ENCODE assay signal across 7 cellular contexts in genomic region chr6:17580518-17581048, GRCh38. TPM values are rescaled to one million over a fixed set of nuclear protein-coding genes. Genes with fewer than 3 reads are reported as not detected.
DNase-seq lines count a peak whose midpoint lies in the region; ATAC-seq, FAIRE-seq and TF ChIP-seq lines count a peak whose summit lies in the region.

No MANE protein-coding gene starts in this region.

- no peaks in the 10 kb centered on the region for H3K36me3 Mint-ChIP-seq in type B pancreatic cell

- peaks cover 8% of the 10 kb centered on the region for H3K4me1 ChIP-seq in mucosa of descending colon (ENCODE audit: low read depth)

- no peaks in the 10 kb centered on the region for H3K36me3 ChIP-seq in mucosa of descending colon (ENCODE audit: low read depth)

- ATAC-seq in GM21825 (IDR thresholded peaks at IDR 0.05; ENCODE audit: unreplicated experiment) = peak; percentile 51
- peak; percentile 75 for ATAC-seq in mucosa of descending colon

- TF ChIP-seq POLR2A in GM12892 (IDR thresholded peaks at IDR 0.05; ENCODE audit: low read depth, low read length) = no peak

- peaks cover 5% of the 10 kb centered on the region for H3K4me1 Mint-ChIP-seq in type B pancreatic cell (ENCODE audit: unreplicated experiment)

- TF ChIP-seq CTCF in mucosa of descending colon (IDR thresholded peaks at IDR 0.05) = no peak
- TF ChIP-seq CTCF in type B pancreatic cell (conservative IDR thresholded peaks at IDR 0.05) = no peak

- peak overlapping the region; percentile 83 for H3K4me3 Mint-ChIP-seq in type B pancreatic cell

- H3K9me3 Mint-ChIP-seq in type B pancreatic cell = peaks cover 9% of the 10 kb centered on the region

- intact Hi-C loops in mucosa of descending colon (cut with DNase I, micrococcal nuclease) = loop anchor here (5.0 to 10.0 kb wide), 3 partner anchors 186 to 423 kb away; partner anchors contain the start of genes CAP2 (in 1 of the 2) and RBM24 (in 1 of the 2)

- peaks cover 7% of the 10 kb centered on the region for H3K9me3 ChIP-seq in mucosa of descending colon

- peak overlapping the region; percentile 7 for H3K4me3 ChIP-seq in mucosa of descending colon

- peak; percentile 22 for DNase-seq in SW480 (ENCODE audit: low spot score)
- peak; percentile 4 for DNase-seq in effector CD8-positive, alpha-beta T cell (lab: John Stamatoyannopoulos, UW)
- peak in 2 of 3 donors; percentile 37 to 65 for DNase-seq in mucosa of descending colon
- DNase-seq in type B pancreatic cell (ENCODE audit: extremely low spot score, unreplicated experiment) = no peak
- no peak for DNase-seq in HuH-7.5 (ENCODE audit: low spot score)
- DNase-seq in GM12892 (ENCODE audit: insufficient read length) = no peak

- FAIRE-seq in GM12892 (lab: Jason Lieb, UNC) = no peak

- H3K27ac Mint-ChIP-seq in type B pancreatic cell = no peak overlapping the region

- no peaks in the 10 kb centered on the region for H3K27me3 Mint-ChIP-seq in type B pancreatic cell

RNA-seq across cellular contexts. Expression of gene FAM8A1, which starts 19.5 kb away (rescaled TPM):
- 10 to 100 TPM; 35.1 to 49.2 (median 44.0) TPM for total RNA-seq in mucosa of descending colon
- total RNA-seq in type B pancreatic cell (ENCODE audit: low replicate concordance) = 18.4 and 21.2 TPM in 2 replicates
- 4.7 TPM for polyA plus RNA-seq in GM12892 (2012; ENCODE audit: missing spikeins)

Comparison
In these comparisons a context has a peak if more than half of its experiments do, and no peak if none do; other contexts are left out.
1. DNase-seq: peak in SW480 (single experiment), effector CD8-positive, alpha-beta T cell (single experiment) and mucosa of descending colon (2 of 3); none in type B pancreatic cell (single experiment), HuH-7.5 (single experiment) and GM12892 (single experiment).